13 cellular contexts compared by ENCODE assay signal in the genomic region with DNA sequence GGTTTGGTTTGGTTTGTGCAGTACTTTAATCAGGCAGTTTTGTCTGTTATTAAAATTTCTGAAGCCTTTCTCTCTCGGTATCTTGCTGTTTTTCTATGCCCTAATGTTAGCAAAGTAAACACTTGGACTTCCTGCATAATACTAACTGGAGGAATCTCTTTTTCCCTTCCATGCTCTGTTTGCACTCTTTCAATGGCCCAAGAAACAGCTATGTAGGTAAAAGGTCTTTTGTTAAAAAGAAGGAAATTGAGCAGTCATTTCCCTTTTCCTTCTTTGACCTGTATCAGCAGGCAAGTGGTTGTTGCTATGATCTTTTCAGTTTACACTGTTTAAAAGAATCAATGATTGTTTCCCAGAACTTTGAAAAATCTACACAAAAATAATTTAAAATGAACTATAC.
"Had no signal": no experiment of that assay in that cellular context is flagged by ENCODE, and none has a peak within 500 bp of the region (broad histone marks: within the 10 kb centered on the region; RNA-seq: fewer than 3 reads in every experiment).

No MANE protein-coding gene starts in this region.

- H3K4me3 ChIP-seq: cardiac muscle cell, gastroesophageal sphincter, tibial artery had no signal

- H3K27me3 ChIP-seq: cardiac muscle cell, gastroesophageal sphincter, tibial artery had no signal

- ATAC-seq: activated T-cell treated with anti-CD3 and anti-CD28 coated beads, Interleukin-2, amount 50 U/mL, for 72 hours; gastroesophageal sphincter had no signal

- H3K9me3 Mint-ChIP-seq: T-helper 2 cell treated with Interferon-gamma antibody and Interleukin-4, amounts not matched to agents 5 μg/mL and 100 μg/mL, for 36 hours had no signal

- H3K4me1 Mint-ChIP-seq: activated naive CD8-positive, alpha-beta T cell treated with anti-CD3 and anti-CD28 coated beads, Interleukin-2, amount 10 ng/mL, durations not matched to agents 7 days and 5 days had no signal

- FAIRE-seq: small intestine had no signal

- DNase-seq: activated CD4-positive, alpha-beta memory T cell treated with anti-CD3 and anti-CD28 coated beads for 36 hours; activated gamma-delta T cell treated with Interleukin-2 at 50 U/mL for 16 hours; activated naive CD8-positive, alpha-beta T cell treated with anti-CD3 and anti-CD28 coated beads, Interleukin-2, amount 10 ng/mL, durations not matched to agents 7 days and 5 days; activated T-cell treated with anti-CD3 and anti-CD28 coated beads, Interleukin-2, amount 50 U/mL, for 72 hours; anterior cingulate cortex; effector CD4-positive, alpha-beta T cell; mammary epithelial cell; small intestine; SW 1271; tibial artery had no signal

- H3K36me3 Mint-ChIP-seq: activated CD4-positive, alpha-beta memory T cell treated with anti-CD3 and anti-CD28 coated beads for 36 hours; activated naive CD8-positive, alpha-beta T cell treated with anti-CD3 and anti-CD28 coated beads, Interleukin-2, amount 10 ng/mL, durations not matched to agents 7 days and 5 days had no signal

- H3K4me3 Mint-ChIP-seq: activated CD4-positive, alpha-beta memory T cell treated with anti-CD3 and anti-CD28 coated beads for 36 hours; activated naive CD8-positive, alpha-beta T cell treated with anti-CD3 and anti-CD28 coated beads, Interleukin-2, amount 10 ng/mL, durations not matched to agents 7 days and 5 days; activated T-cell treated with anti-CD3 and anti-CD28 coated beads, Interleukin-2, amount 50 U/mL, for 72 hours; T-helper 2 cell treated with Interferon-gamma antibody and Interleukin-4, amounts not matched to agents 5 μg/mL and 100 μg/mL, for 36 hours had no signal

- H3K36me3 ChIP-seq: cardiac muscle cell, gastroesophageal sphincter, tibial artery had no signal

- H3K27ac ChIP-seq: cardiac muscle cell, gastroesophageal sphincter, tibial artery had no signal

- H3K27me3 Mint-ChIP-seq: activated CD4-positive, alpha-beta memory T cell treated with anti-CD3 and anti-CD28 coated beads for 36 hours; activated naive CD8-positive, alpha-beta T cell treated with anti-CD3 and anti-CD28 coated beads, Interleukin-2, amount 10 ng/mL, durations not matched to agents 7 days and 5 days had no signal

- H3K4me1 ChIP-seq: gastroesophageal sphincter, tibial artery had no signal

- H3K27ac Mint-ChIP-seq: activated CD4-positive, alpha-beta memory T cell treated with anti-CD3 and anti-CD28 coated beads for 36 hours; activated naive CD8-positive, alpha-beta T cell treated with anti-CD3 and anti-CD28 coated beads, Interleukin-2, amount 10 ng/mL, durations not matched to agents 7 days and 5 days; activated T-cell treated with anti-CD3 and anti-CD28 coated beads, Interleukin-2, amount 50 U/mL, for 72 hours; T-helper 2 cell treated with Interferon-gamma antibody and Interleukin-4, amounts not matched to agents 5 μg/mL and 100 μg/mL, for 36 hours had no signal
